12 cellular contexts compared by ENCODE assay signal in the genomic region with DNA sequence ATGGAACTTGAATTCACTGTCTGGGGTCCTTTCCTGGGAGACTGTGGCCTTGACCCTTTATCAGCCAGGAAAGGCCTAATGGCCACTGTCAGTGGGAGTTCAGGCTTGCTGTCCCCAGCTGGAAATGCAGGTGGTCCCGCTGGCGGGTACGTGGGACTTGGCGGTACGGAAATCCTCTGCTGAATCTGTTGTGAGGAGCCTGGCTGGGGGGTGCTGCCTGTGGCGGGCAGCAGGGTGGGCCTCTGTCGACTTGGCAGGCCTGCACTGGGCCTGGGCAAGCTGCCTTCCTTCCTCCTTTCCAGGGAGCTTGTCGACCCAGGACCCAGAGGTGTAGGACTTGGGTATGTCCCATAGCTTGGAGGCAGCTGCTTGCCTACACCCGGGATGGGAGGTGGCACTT.
"Had no signal": no experiment of that assay in that cellular context is flagged by ENCODE, and none has a peak within 500 bp of the region (broad histone marks: within the 10 kb centered on the region; RNA-seq: fewer than 3 reads in every experiment).

No MANE protein-coding gene starts in this region.

- H3K9me3 ChIP-seq: gastrocnemius medialis had no signal

- H3K4me3 ChIP-seq: gastrocnemius medialis, lung had no signal

- DNase-seq: activated CD4-positive, alpha-beta T cell treated with anti-CD3 and anti-CD28 coated beads for 36 hours; activated CD8-positive, alpha-beta T cell treated with anti-CD3 and anti-CD28 coated beads, Interleukin-2, amount 10 ng/mL, durations not matched to agents 7 days and 5 days; activated naive CD4-positive, alpha-beta T cell treated with anti-CD3 and anti-CD28 coated beads, Interleukin-2, amount 50 U/mL, for 16 hours; cerebellar nuclear complex; gastrocnemius medialis; kidney glomerular epithelial cell; naive B cell; SIG-M5; stimulated activated CD4-positive, alpha-beta T cell treated with anti-CD3 and anti-CD28 coated beads, Interleukin-4, amount 100 ng/mL, for 1 hour; stimulated activated CD8-positive, alpha-beta memory T cell treated with anti-CD3 and anti-CD28 coated beads, Interleukin-4, amount 100 ng/mL, for 48 hours had no signal

- H3K27me3 ChIP-seq: gastrocnemius medialis had no signal

- ATAC-seq: activated CD4-positive, alpha-beta T cell treated with anti-CD3 and anti-CD28 coated beads for 36 hours; activated CD8-positive, alpha-beta T cell treated with anti-CD3 and anti-CD28 coated beads, Interleukin-2, amount 10 ng/mL, durations not matched to agents 7 days and 5 days; activated T-helper 17 cell treated with anti-CD3 and anti-CD28 coated beads, Interleukin-2, amount 50 U/mL, for 72 hours; gastrocnemius medialis had no signal

- H3K27ac ChIP-seq: gastrocnemius medialis had no signal
